20 cellular contexts compared by ENCODE assay signal in the genomic region with DNA sequence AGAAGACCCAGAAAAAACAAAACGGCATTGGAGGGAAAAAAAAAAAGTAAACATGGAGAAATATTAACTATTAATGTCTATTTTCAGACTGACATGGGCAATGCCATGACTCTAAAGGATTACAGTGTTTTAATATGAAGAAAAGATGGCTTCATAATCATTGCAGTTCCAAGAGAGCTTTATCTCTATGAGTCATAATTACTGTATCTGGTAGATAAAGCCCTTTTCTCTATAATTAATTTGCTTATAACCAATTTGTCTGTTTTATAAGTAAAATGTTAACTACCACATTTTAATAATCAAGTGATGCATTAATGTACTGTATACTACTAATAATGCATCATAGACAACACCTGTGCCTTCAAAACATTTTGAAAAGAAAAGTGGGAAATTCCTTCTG.
"Had no signal": no experiment of that assay in that cellular context is flagged by ENCODE, and none has a peak within 500 bp of the region (broad histone marks: within the 10 kb centered on the region; RNA-seq: fewer than 3 reads in every experiment).

No MANE protein-coding gene starts in this region.

- DNase-seq: activated B cell treated with CpG ODN at 0.5 μM for 24 hours; activated CD4-positive, alpha-beta T cell treated with anti-CD3 and anti-CD28 coated beads for 1 hour; activated CD4-positive, alpha-beta T cell treated with anti-CD3 and anti-CD28 coated beads, Interleukin-2, amount 10 ng/mL, durations not matched to agents 24 days and 14 days; activated CD4-positive, alpha-beta T cell treated with anti-CD3 and anti-CD28 coated beads, Interleukin-2, amount 50 U/mL, for 48 hours; activated CD8-positive, alpha-beta memory T cell treated with anti-CD3 and anti-CD28 coated beads, Interleukin-2, amount 10 ng/mL, durations not matched to agents 7 days and 5 days; activated gamma-delta T cell treated with Interleukin-2 at 50 U/mL for 16 hours; activated naive CD4-positive, alpha-beta T cell treated with anti-CD3 and anti-CD28 coated beads, Interleukin-2, amount 10 ng/mL, durations not matched to agents 7 days and 5 days; activated naive CD8-positive, alpha-beta T cell treated with anti-CD3 and anti-CD28 coated beads for 36 hours; activated T-cell treated with anti-CD3 and anti-CD28 coated beads, Interleukin-2, amount 50 U/mL, for 4 hours; anterior cingulate cortex; cerebellar nuclear complex; KG1; NCI-H1048; NCI-H1930; NCI-H2171 treated with DMSO at 0.1 percent for 48 hours; NCI-H226; NCI-H526 treated with DMSO at 0.1 percent for 48 hours; SIG-M5; T-helper 1 cell had no signal

- H3K27me3 Mint-ChIP-seq: activated B cell treated with CpG ODN at 0.5 μM for 24 hours; activated CD4-positive, alpha-beta T cell treated with anti-CD3 and anti-CD28 coated beads, Interleukin-2, amount 10 ng/mL, durations not matched to agents 24 days and 14 days; activated CD8-positive, alpha-beta memory T cell treated with anti-CD3 and anti-CD28 coated beads, Interleukin-2, amount 10 ng/mL, durations not matched to agents 7 days and 5 days; activated naive CD4-positive, alpha-beta T cell treated with anti-CD3 and anti-CD28 coated beads, Interleukin-2, amount 10 ng/mL, durations not matched to agents 7 days and 5 days; activated naive CD8-positive, alpha-beta T cell treated with anti-CD3 and anti-CD28 coated beads for 36 hours had no signal

- H3K27ac Mint-ChIP-seq: activated B cell treated with CpG ODN at 0.5 μM for 24 hours; activated CD4-positive, alpha-beta T cell treated with anti-CD3 and anti-CD28 coated beads, Interleukin-2, amount 10 ng/mL, durations not matched to agents 24 days and 14 days; activated CD8-positive, alpha-beta memory T cell treated with anti-CD3 and anti-CD28 coated beads, Interleukin-2, amount 10 ng/mL, durations not matched to agents 7 days and 5 days; activated naive CD4-positive, alpha-beta T cell treated with anti-CD3 and anti-CD28 coated beads, Interleukin-2, amount 10 ng/mL, durations not matched to agents 7 days and 5 days; activated naive CD8-positive, alpha-beta T cell treated with anti-CD3 and anti-CD28 coated beads for 36 hours; activated T-helper 2 cell treated with anti-CD3 and anti-CD28 coated beads, Interferon-gamma antibody, Interleukin-2, Interleukin-4, amounts not matched to agents 10 μg/mL and 5 μg/mL and 100 μg/mL, durations not matched to agents 14 hours and 24 hours and 36 hours had no signal

- ATAC-seq: activated CD8-positive, alpha-beta memory T cell treated with anti-CD3 and anti-CD28 coated beads, Interleukin-2, amount 10 ng/mL, durations not matched to agents 7 days and 5 days; activated T-cell treated with anti-CD3 and anti-CD28 coated beads, Interleukin-2, amount 50 U/mL, for 4 hours had no signal

- H3K4me1 Mint-ChIP-seq: activated B cell treated with CpG ODN at 0.5 μM for 24 hours had no signal

- H3K4me3 Mint-ChIP-seq: activated B cell treated with CpG ODN at 0.5 μM for 24 hours; activated CD4-positive, alpha-beta T cell treated with anti-CD3 and anti-CD28 coated beads, Interleukin-2, amount 10 ng/mL, durations not matched to agents 24 days and 14 days; activated CD8-positive, alpha-beta memory T cell treated with anti-CD3 and anti-CD28 coated beads, Interleukin-2, amount 10 ng/mL, durations not matched to agents 7 days and 5 days; activated naive CD4-positive, alpha-beta T cell treated with anti-CD3 and anti-CD28 coated beads, Interleukin-2, amount 10 ng/mL, durations not matched to agents 7 days and 5 days; activated naive CD8-positive, alpha-beta T cell treated with anti-CD3 and anti-CD28 coated beads for 36 hours; activated T-cell treated with anti-CD3 and anti-CD28 coated beads, Interleukin-2, amount 50 U/mL, for 4 hours had no signal

- H3K9me3 Mint-ChIP-seq: activated B cell treated with CpG ODN at 0.5 μM for 24 hours; activated CD4-positive, alpha-beta T cell treated with anti-CD3 and anti-CD28 coated beads, Interleukin-2, amount 10 ng/mL, durations not matched to agents 24 days and 14 days; activated naive CD4-positive, alpha-beta T cell treated with anti-CD3 and anti-CD28 coated beads, Interleukin-2, amount 10 ng/mL, durations not matched to agents 7 days and 5 days; activated naive CD8-positive, alpha-beta T cell treated with anti-CD3 and anti-CD28 coated beads for 36 hours; activated T-cell treated with anti-CD3 and anti-CD28 coated beads, Interleukin-2, amount 50 U/mL, for 4 hours; activated T-helper 2 cell treated with anti-CD3 and anti-CD28 coated beads, Interferon-gamma antibody, Interleukin-2, Interleukin-4, amounts not matched to agents 10 μg/mL and 5 μg/mL and 100 μg/mL, durations not matched to agents 14 hours and 24 hours and 36 hours had no signal
